ENCODE assay signal across 11 cellular contexts in genomic region chr4:140567722-140568121, GRCh38. TPM values are rescaled to one million over a fixed set of nuclear protein-coding genes. Genes with fewer than 3 reads are reported as not detected.
DNase-seq lines count a peak whose midpoint lies in the region; TF ChIP-seq lines count a peak whose summit lies in the region.
"Had no signal": no experiment of that assay in that cellular context is flagged by ENCODE, and none has a peak within 500 bp of the region (broad histone marks: within the 10 kb centered on the region; RNA-seq: fewer than 3 reads in every experiment).

No MANE protein-coding gene starts in this region.

- H3K4me3 ChIP-seq in osteoblast (ENCODE audit: insufficient read depth, low read length): no peak overlapping the region

- no peak overlapping the region for H3K27ac Mint-ChIP-seq in glutamatergic neuron (ENCODE audit: unreplicated experiment)

- peak overlapping the region; percentile 59 for H3K4me2 ChIP-seq in osteoblast (ENCODE audit: insufficient read depth, low read length)

- H2AFZ ChIP-seq in osteoblast (ENCODE audit: low read length): no peak overlapping the region

- no peaks in the 10 kb centered on the region for H3K9me3 ChIP-seq in ES-I3 (ENCODE audit: control insufficient read depth, insufficient read depth, low read length)
- peaks cover 3% of the 10 kb centered on the region for H3K9me3 ChIP-seq in osteoblast (ENCODE audit: low read depth, low read length)

- H3K27me3 ChIP-seq in osteoblast (ENCODE audit: insufficient read depth, low read length): peaks cover 81% of the 10 kb centered on the region

- no peaks in the 10 kb centered on the region for H3K36me3 ChIP-seq in ES-I3 (ENCODE audit: insufficient read depth, low read length)
- H3K36me3 ChIP-seq in osteoblast (ENCODE audit: insufficient read depth, low read length): no peaks in the 10 kb centered on the region

- no peak for TF ChIP-seq CTCF in glutamatergic neuron (IDR thresholded peaks at IDR 0.05; ENCODE audit: partially characterized antibody, unreplicated experiment)
- no peak for TF ChIP-seq CTCF in osteoblast (IDR thresholded peaks at IDR 0.05; ENCODE audit: extremely low read depth, low read depth, low read length)

- H3K9ac ChIP-seq in ES-I3 (ENCODE audit: low read depth, low read length): peak overlapping the region; percentile 74; the same call in 1 of the 2 replicates

- H3K9me3 Mint-ChIP-seq in glutamatergic neuron (ENCODE audit: unreplicated experiment): peaks cover 2% of the 10 kb centered on the region

- peaks cover 19% of the 10 kb centered on the region for H3K27me3 Mint-ChIP-seq in glutamatergic neuron (ENCODE audit: unreplicated experiment)

- peaks cover 19% of the 10 kb centered on the region for H3K36me3 Mint-ChIP-seq in glutamatergic neuron (ENCODE audit: unreplicated experiment)

- H3K4me1 Mint-ChIP-seq in glutamatergic neuron (ENCODE audit: low read depth, unreplicated experiment): peaks cover 7% of the 10 kb centered on the region

- peak overlapping the region; percentile 88 for H3K4me3 Mint-ChIP-seq in glutamatergic neuron (ENCODE audit: unreplicated experiment)

- H3K4me1 ChIP-seq in ES-I3 (ENCODE audit: insufficient read depth, low read length): peaks cover 6% of the 10 kb centered on the region; the same call in 1 of the 2 replicates
- H3K4me1 ChIP-seq in osteoblast (ENCODE audit: insufficient read depth, low read length): peaks cover 9% of the 10 kb centered on the region

- peak; percentile 46 for DNase-seq in NCI-H69 (lab: John Stamatoyannopoulos, UW)
- peak; percentile 27 for DNase-seq in glutamatergic neuron
- DNase-seq in osteoblast (ENCODE audit: insufficient read length, low spot score, missing footprints): no peak
- no peak for DNase-seq in DMS 273 treated with DMSO at 0.1 percent for 48 hours (lab: John Stamatoyannopoulos, UW)
- DNase-seq in SKM-1 treated with dmso at 0.1 percent for 144 hours (lab: John Stamatoyannopoulos, UW; ENCODE audit: unreplicated experiment): no peak
- DNase-seq in NCI-H187 treated with DMSO at 0.1 percent for 48 hours (lab: John Stamatoyannopoulos, UW): no peak
- no peak for DNase-seq in NCI-H1105 treated with DMSO at 0.1 percent for 48 hours (lab: John Stamatoyannopoulos, UW)
- DNase-seq: NCI-H2029 had no signal

- H4K20me1 ChIP-seq in osteoblast (ENCODE audit: insufficient read depth, low read length): no peaks in the 10 kb centered on the region

- H3K79me2 ChIP-seq in osteoblast (ENCODE audit: insufficient read depth, low read length): no peaks in the 10 kb centered on the region

- H3K27ac ChIP-seq in osteoblast (ENCODE audit: low read depth, low read length): no peak overlapping the region
- H3K27ac ChIP-seq: VCaP had no signal

RNA-seq across cellular contexts. Expression of gene UCP1, which starts 1.0 kb away (rescaled TPM):
- total RNA-seq in glutamatergic neuron (ENCODE audit: unreplicated experiment): not detected
- total RNA-seq in osteoblast: not detected in 2 replicates
- total RNA-seq: pulmonary artery endothelial cell had no signal

RNA-seq across cellular contexts. Expression of gene ELMOD2, which starts 43.8 kb away (rescaled TPM):
- total RNA-seq in glutamatergic neuron (ENCODE audit: unreplicated experiment): 65.5 TPM
- 33.6 and 35.1 TPM in 2 replicates for total RNA-seq in osteoblast

Comparison
In these comparisons a context has a peak if more than half of its experiments do, and no peak if none do; other contexts are left out.
1. DNase-seq: peak in NCI-H69 (single experiment) and glutamatergic neuron (single experiment); none in osteoblast (single experiment), DMS 273 treated with DMSO at 0.1 percent for 48 hours (single experiment), SKM-1 treated with dmso at 0.1 percent for 144 hours (single experiment), NCI-H187 treated with DMSO at 0.1 percent for 48 hours (single experiment) and NCI-H1105 treated with DMSO at 0.1 percent for 48 hours (single experiment).